In genomic region chr2:31319391-31320175, GRCh38 we compare ENCODE assay signal across 8 cellular contexts.
DNase-seq lines count a peak whose midpoint lies in the region; ATAC-seq and TF ChIP-seq lines count a peak whose summit lies in the region.

No MANE protein-coding gene starts in this region.

- H3K9me3 Mint-ChIP-seq in CD4-positive, CD25-positive, alpha-beta regulatory T cell: peaks cover 0 to 3% (median 0%) of the 10 kb centered on the region in 7 donors
- no peaks in the 10 kb centered on the region for H3K9me3 Mint-ChIP-seq in activated naive CD8-positive, alpha-beta T cell (ENCODE audit: low read depth)
- H3K9me3 Mint-ChIP-seq in naive thymus-derived CD8-positive, alpha-beta T cell: no peaks in the 10 kb centered on the region
- no peaks in the 10 kb centered on the region for H3K9me3 Mint-ChIP-seq in H9

- H3K36me3 Mint-ChIP-seq in CD4-positive, CD25-positive, alpha-beta regulatory T cell: no peaks in the 10 kb centered on the region
- H3K36me3 Mint-ChIP-seq in activated naive CD8-positive, alpha-beta T cell: no peaks in the 10 kb centered on the region
- no peaks in the 10 kb centered on the region for H3K36me3 Mint-ChIP-seq in naive thymus-derived CD8-positive, alpha-beta T cell
- H3K36me3 Mint-ChIP-seq in H9 (ENCODE audit: insufficient read depth in 1 of 3, low read depth in 3 of 3): no peaks in the 10 kb centered on the region

- DNase-seq in CD4-positive, CD25-positive, alpha-beta regulatory T cell: peak in 1 of 3 donors; percentile 48
- DNase-seq in GM20000 (ENCODE audit: low spot score) (peak; percentile 33), MV-4-11 (lab: John Stamatoyannopoulos, UW) (peak; percentile 90), pons (ENCODE audit: low spot score) (no peak), H9 (no peak), amniotic stem cell (lab: John Stamatoyannopoulos, UW) (no peak)
- peak in 1 of 10 donors; percentile 19 for DNase-seq in naive thymus-derived CD8-positive, alpha-beta T cell

- H2AFZ ChIP-seq in H9 (ENCODE audit: low read length): no peak overlapping the region

- no peak overlapping the region for H3K18ac ChIP-seq in H9 (ENCODE audit: insufficient read length, low read depth, low read length)

- POLR2A ChIA-PET in naive thymus-derived CD8-positive, alpha-beta T cell (lab: Charles Lee): no interaction called here

- peak overlapping the region in 3 of 4 donors; percentile 51 to 69 (median 57) for H3K4me3 Mint-ChIP-seq in CD4-positive, CD25-positive, alpha-beta regulatory T cell
- H3K4me3 Mint-ChIP-seq in activated naive CD8-positive, alpha-beta T cell: no peak overlapping the region
- H3K4me3 Mint-ChIP-seq in naive thymus-derived CD8-positive, alpha-beta T cell: peak overlapping the region in 7 of 10 donors; percentile 24 to 74 (median 64)
- H3K4me3 Mint-ChIP-seq in H9: no peak overlapping the region

- H3K23me2 ChIP-seq in H9 (ENCODE audit: insufficient read length, low read depth, low read length, poor library complexity, severe bottlenecking): no peaks in the 10 kb centered on the region

- H3K4me3 ChIP-seq in CD4-positive, CD25-positive, alpha-beta regulatory T cell (ENCODE audit: low read depth, low read length): no peak overlapping the region

- H4K20me1 ChIP-seq in H9 (ENCODE audit: control insufficient read depth, insufficient read depth, insufficient read length): no peaks in the 10 kb centered on the region

- no peaks in the 10 kb centered on the region for H3K79me1 ChIP-seq in H9 (ENCODE audit: insufficient read depth, low read depth, low read length, poor library complexity, severe bottlenecking)

- H3K4ac ChIP-seq in H9 (ENCODE audit: low read depth, low read length): no peak overlapping the region

- no peak overlapping the region for H2BK5ac ChIP-seq in H9 (ENCODE audit: insufficient read length, low read length)

- no peaks in the 10 kb centered on the region for H3K27me3 Mint-ChIP-seq in CD4-positive, CD25-positive, alpha-beta regulatory T cell
- no peaks in the 10 kb centered on the region for H3K27me3 Mint-ChIP-seq in activated naive CD8-positive, alpha-beta T cell
- no peaks in the 10 kb centered on the region for H3K27me3 Mint-ChIP-seq in naive thymus-derived CD8-positive, alpha-beta T cell
- no peaks in the 10 kb centered on the region for H3K27me3 Mint-ChIP-seq in H9 (ENCODE audit: low read depth)

- no peak for ATAC-seq in CD4-positive, CD25-positive, alpha-beta regulatory T cell (ENCODE audit: low read depth in 2 of 2)
- peak; percentile 60 to 76 for ATAC-seq in naive thymus-derived CD8-positive, alpha-beta T cell

- no peak overlapping the region for H3K9ac ChIP-seq in H9 (ENCODE audit: extremely low read depth, insufficient read length, low read length)

- H3K4me2 ChIP-seq in H9 (ENCODE audit: insufficient read depth, insufficient read length, low read length): no peak overlapping the region

- H3K23ac ChIP-seq in H9 (ENCODE audit: insufficient read length, low read depth, low read length): no peak overlapping the region

- H3T11ph ChIP-seq in H9 (ENCODE audit: low read length): no peak overlapping the region

- H3K27me3 ChIP-seq in CD4-positive, CD25-positive, alpha-beta regulatory T cell (ENCODE audit: control insufficient read depth, insufficient read depth, low read length): no peaks in the 10 kb centered on the region
- H3K27me3 ChIP-seq in H9 (ENCODE audit: insufficient read depth, low read length): no peaks in the 10 kb centered on the region

- H2AK5ac ChIP-seq in H9 (ENCODE audit: insufficient read length, low read length): no peak overlapping the region

- peaks cover 31% of the 10 kb centered on the region for H3K4me1 ChIP-seq in CD4-positive, CD25-positive, alpha-beta regulatory T cell (ENCODE audit: control insufficient read depth, insufficient read depth, low read length, poor library complexity, severe bottlenecking)
- no peaks in the 10 kb centered on the region for H3K4me1 ChIP-seq in H9 (ENCODE audit: insufficient read depth, low read length)

- no peak overlapping the region for H2BK15ac ChIP-seq in H9 (ENCODE audit: low read depth, low read length)

- no peak overlapping the region for H3K56ac ChIP-seq in H9 (ENCODE audit: insufficient read length, low read depth, low read length)

- H3K14ac ChIP-seq in H9 (ENCODE audit: insufficient read depth, low read length): no peak overlapping the region

- peak overlapping the region; percentile 56 for H3K27ac ChIP-seq in CD4-positive, CD25-positive, alpha-beta regulatory T cell (ENCODE audit: insufficient read depth, low read length, poor library complexity, severe bottlenecking)
- no peak overlapping the region for H3K27ac ChIP-seq in H9 (ENCODE audit: insufficient read length, low read depth, low read length)

- TF ChIP-seq CTCF in GM20000 (IDR thresholded peaks at IDR 0.05; ENCODE audit: extremely low read depth, missing control alignments): no peak
- TF ChIP-seq CTCF in H9 (conservative IDR thresholded peaks at IDR 0.05): no peak

- H3K79me2 ChIP-seq in H9 (ENCODE audit: insufficient read depth, low read length): no peaks in the 10 kb centered on the region

- no peaks in the 10 kb centered on the region for H3K9me3 ChIP-seq in CD4-positive, CD25-positive, alpha-beta regulatory T cell (ENCODE audit: control insufficient read depth in 2 of 2, low read length in 2 of 2)
- no peaks in the 10 kb centered on the region for H3K9me3 ChIP-seq in H9 (ENCODE audit: control insufficient read depth, low read depth, low read length)

- H3K36me3 ChIP-seq in CD4-positive, CD25-positive, alpha-beta regulatory T cell (ENCODE audit: control insufficient read depth, insufficient read depth, low read length): no peaks in the 10 kb centered on the region

- WGBS in H9 (ENCODE audit: extremely low coverage, insufficient read length, low lambda C conversion rate): no CpG with 5 or more reads among the region's 7 CpGs

- H3K4me1 Mint-ChIP-seq in CD4-positive, CD25-positive, alpha-beta regulatory T cell: peaks cover 27 to 48% (median 42%) of the 10 kb centered on the region in 4 donors
- peaks cover 64% of the 10 kb centered on the region for H3K4me1 Mint-ChIP-seq in activated naive CD8-positive, alpha-beta T cell (ENCODE audit: low read depth)
- peaks cover 27 to 69% (median 63%) of the 10 kb centered on the region in 4 donors for H3K4me1 Mint-ChIP-seq in naive thymus-derived CD8-positive, alpha-beta T cell
- peaks cover 9 to 14% of the 10 kb centered on the region in 2 experiments for H3K4me1 Mint-ChIP-seq in H9

- no peak overlapping the region for H2BK20ac ChIP-seq in H9 (ENCODE audit: low read depth, low read length, poor library complexity, severe bottlenecking)

- H3K27ac Mint-ChIP-seq in CD4-positive, CD25-positive, alpha-beta regulatory T cell: peak overlapping the region; percentile 15 to 90 (median 76)
- peak overlapping the region; percentile 13 for H3K27ac Mint-ChIP-seq in activated naive CD8-positive, alpha-beta T cell
- H3K27ac Mint-ChIP-seq in naive thymus-derived CD8-positive, alpha-beta T cell: peak overlapping the region; percentile 75 to 92 (median 87)
- H3K27ac Mint-ChIP-seq in H9: 0 out of 7 replicates have a peak overlapping the region, but pooled peaks of 1 of the 3 experiments have one; percentile 15

- H4K8ac ChIP-seq in H9 (replicated peaks; ENCODE audit: insufficient read length, low read depth, low read length): no peak overlapping the region

- no peak overlapping the region for H4K91ac ChIP-seq in H9 (ENCODE audit: insufficient read length, low read depth, low read length)

- no peak overlapping the region for H4K5ac ChIP-seq in H9 (ENCODE audit: insufficient read length, low read depth, low read length)

- H2BK120ac ChIP-seq in H9 (ENCODE audit: low read depth, low read length, poor library complexity, severe bottlenecking): no peak overlapping the region

- no peak overlapping the region for H2BK12ac ChIP-seq in H9 (ENCODE audit: insufficient read length, low read depth, low read length)

Comparison
In these comparisons a context has a peak if more than half of its experiments do, and no peak if none do; other contexts are left out.
1. ATAC-seq: peak in naive thymus-derived CD8-positive, alpha-beta T cell (2 of 2); none in CD4-positive, CD25-positive, alpha-beta regulatory T cell (0 of 2).
2. DNase-seq: peak in GM20000 (single experiment) and MV-4-11 (single experiment); none in pons (single experiment), H9 (single experiment) and amniotic stem cell (single experiment).
3. H3K4me3 Mint-ChIP-seq: peak in CD4-positive, CD25-positive, alpha-beta regulatory T cell (3 of 4) and naive thymus-derived CD8-positive, alpha-beta T cell (7 of 10); none in activated naive CD8-positive, alpha-beta T cell (single experiment) and H9 (0 of 2).